ENCODE assay signal across 12 cellular contexts in genomic region chr1:171616586-171616985, GRCh38. TPM values are rescaled to one million over a fixed set of nuclear protein-coding genes. Genes with fewer than 3 reads are reported as not detected.
"Had no signal": no experiment of that assay in that cellular context is flagged by ENCODE, and none has a peak within 500 bp of the region (broad histone marks: within the 10 kb centered on the region; RNA-seq: fewer than 3 reads in every experiment).

No MANE protein-coding gene starts in this region.

- DNase-seq: GM23248, GOT3, H7, H9, HCEC 1CT, HFFc6 had no signal

- H3K9ac ChIP-seq: GM23248 had no signal

- H3K4me2 ChIP-seq: GM23338 had no signal

- H2AFZ ChIP-seq: GM23248, GM23338 had no signal

- ATAC-seq: GM23338, HCT116 had no signal

- FAIRE-seq: H1, H54 had no signal

- H3K36me3 ChIP-seq: HAP-1 had no signal

- H3K27ac ChIP-seq: GM23248 had no signal

- H3K4me3 ChIP-seq: GM23248, GM23338, HAP-1 had no signal

RNA-seq across cellular contexts. Expression of gene MYOCOS, which starts 5.5 kb away (rescaled TPM):
- total RNA-seq: GM23248, GM23338, H1, H4, H7, HFFc6 had no signal
- polyA plus RNA-seq: GM23248, GM23338, H1 had no signal

RNA-seq across cellular contexts. Expression of gene MYOC, which starts 35.9 kb away (rescaled TPM):
- total RNA-seq: GM23248, GM23338, H1, H4, H7, H9 had no signal
- polyA plus RNA-seq: GM23248, GM23338, H1 had no signal
